Comparison of ENCODE assay signal across 20 cellular contexts in genomic region chr18:41134426-41134825, GRCh38.
DNase-seq lines count a peak whose midpoint lies in the region; ATAC-seq and TF ChIP-seq lines count a peak whose summit lies in the region.
"Had no signal": no experiment of that assay in that cellular context is flagged by ENCODE, and none has a peak within 500 bp of the region (broad histone marks: within the 10 kb centered on the region; RNA-seq: fewer than 3 reads in every experiment).

No MANE protein-coding gene starts in this region.

- H3K4me1 ChIP-seq in IMR-90 (ENCODE audit: control insufficient read depth, insufficient read depth, low read length): peaks cover 2% of the 10 kb centered on the region; the same call in 1 of the 2 replicates
- H3K4me1 ChIP-seq: heart left ventricle had no signal

- in situ Hi-C loops in IMR-90 (cut with MboI; ENCODE audit: low sequenced_read_pairs): no loop called here

- no peaks in the 10 kb centered on the region for H4K20me1 ChIP-seq in IMR-90 (ENCODE audit: insufficient read depth, low read length)

- TF ChIP-seq CTCF in AG10803 (conservative IDR thresholded peaks at IDR 0.05; ENCODE audit: low read length) (no peak), IMR-90 (conservative IDR thresholded peaks at IDR 0.05; ENCODE audit: low read depth, low read length) (no peak)

- dilution Hi-C loops in IMR-90 (cut with HindIII; ENCODE audit: low sequenced_read_pairs, unreplicated experiment): no loop called here

- POLR2A ChIA-PET in IMR-90 (lab: Charles Lee; ENCODE audit: unreplicated experiment): no interaction called here
- POLR2A ChIA-PET in activated CD4-positive, alpha-beta T cell treated with anti-CD3 and anti-CD28 coated beads for 36 hours (lab: Charles Lee): no interaction called here

- H2AK5ac ChIP-seq in IMR-90 (ENCODE audit: low read depth, low read length): no peak overlapping the region; the same call in 1 of the 2 replicates

- no peak overlapping the region for H4K8ac ChIP-seq in IMR-90 (ENCODE audit: low read depth in 2 of 2, low read length in 2 of 2)

- H3K27ac ChIP-seq in IMR-90 (ENCODE audit: insufficient read depth, low read length): no peak overlapping the region
- H3K27ac ChIP-seq: heart left ventricle had no signal

- H3K9me3 Mint-ChIP-seq in activated CD4-positive, alpha-beta T cell treated with anti-CD3 and anti-CD28 coated beads for 36 hours (ENCODE audit: low read depth): peaks cover 12% of the 10 kb centered on the region

- no peaks in the 10 kb centered on the region for H3K9me1 ChIP-seq in IMR-90 (ENCODE audit: insufficient read depth, low read length)

- H3K4me1 Mint-ChIP-seq in activated CD4-positive, alpha-beta T cell treated with anti-CD3 and anti-CD28 coated beads for 36 hours: no peaks in the 10 kb centered on the region
- H3K4me1 Mint-ChIP-seq: activated naive CD8-positive, alpha-beta T cell treated with anti-CD3 and anti-CD28 coated beads for 36 hours; CD14-positive monocyte; stimulated activated effector memory CD8-positive, alpha-beta T cell treated with anti-CD3 and anti-CD28 coated beads, Interleukin-12 subunit alpha, Interleukin-12 subunit beta, amount 100 ng/mL, for 72 hours had no signal

- no peak overlapping the region for H3K9ac ChIP-seq in IMR-90 (ENCODE audit: low read depth, low read length)

- no peak for TF ChIP-seq POLR2A in IMR-90 (IDR thresholded peaks at IDR 0.05; ENCODE audit: low read depth, low read length)

- intact Hi-C loops in IMR-90 (cut with micrococcal nuclease): no loop called here
- intact Hi-C loops in activated CD4-positive, alpha-beta T cell treated with anti-CD3 and anti-CD28 coated beads for 36 hours (cut with DNase I, micrococcal nuclease): no loop called here

- no peak overlapping the region for H3K56ac ChIP-seq in IMR-90 (ENCODE audit: extremely low read depth, insufficient read depth, low read length)

- CTCF ChIA-PET in IMR-90 (lab: Yijun Ruan, JAX): no interaction called here
- CTCF ChIA-PET in activated CD4-positive, alpha-beta T cell treated with anti-CD3 and anti-CD28 coated beads for 36 hours (lab: Charles Lee): no interaction called here

- WGBS in IMR-90 (ENCODE audit: extremely low coverage in 2 of 2, insufficient read length in 1 of 2), 2 experiments: no CpG with 5 or more reads among the region's 4 CpGs

- H3K27me3 ChIP-seq in IMR-90 (ENCODE audit: control insufficient read depth, insufficient read depth, low read length): no peaks in the 10 kb centered on the region
- H3K27me3 ChIP-seq: heart left ventricle, MG63 had no signal

- peak; percentile 44 for ATAC-seq in IMR-90 (ENCODE audit: low read depth)
- ATAC-seq in activated CD4-positive, alpha-beta T cell treated with anti-CD3 and anti-CD28 coated beads for 36 hours: no peak
- no peak for ATAC-seq in HG02759 (IDR thresholded peaks at IDR 0.05; ENCODE audit: unreplicated experiment)
- ATAC-seq: activated CD8-positive, alpha-beta T cell treated with anti-CD3 and anti-CD28 coated beads for 36 hours; heart left ventricle; left cardiac atrium; stimulated activated effector memory CD8-positive, alpha-beta T cell treated with anti-CD3 and anti-CD28 coated beads, Interleukin-12 subunit alpha, Interleukin-12 subunit beta, amount 100 ng/mL, for 72 hours had no signal

- no peak overlapping the region for H4K5ac ChIP-seq in IMR-90 (ENCODE audit: low read depth, low read length)

- H2AFZ ChIP-seq in IMR-90 (replicated peaks; ENCODE audit: low read length, poor library complexity): no peak overlapping the region

- no peaks in the 10 kb centered on the region for H3K36me3 ChIP-seq in IMR-90 (ENCODE audit: control insufficient read depth, insufficient read depth, low read length)
- H3K36me3 ChIP-seq: heart left ventricle, MG63 had no signal

- no TSS peak for BruUV-seq in IMR-90 (replicated peaks; lab: Mats Ljungman, UMichigan)

- H2AK9ac ChIP-seq in IMR-90 (replicated peaks; ENCODE audit: low read depth, low read length, poor library complexity): no peak overlapping the region

- H3K36me3 Mint-ChIP-seq in activated CD4-positive, alpha-beta T cell treated with anti-CD3 and anti-CD28 coated beads for 36 hours (ENCODE audit: low read depth): no peaks in the 10 kb centered on the region
- H3K36me3 Mint-ChIP-seq: activated naive CD8-positive, alpha-beta T cell treated with anti-CD3 and anti-CD28 coated beads for 36 hours; CD14-positive monocyte; stimulated activated effector memory CD8-positive, alpha-beta T cell treated with anti-CD3 and anti-CD28 coated beads, Interleukin-12 subunit alpha, Interleukin-12 subunit beta, amount 100 ng/mL, for 72 hours had no signal

- H3K79me1 ChIP-seq in IMR-90 (ENCODE audit: low read depth in 1 of 2, low read length in 2 of 2): no peaks in the 10 kb centered on the region

- no peak overlapping the region for H3K4me3 Mint-ChIP-seq in activated CD4-positive, alpha-beta T cell treated with anti-CD3 and anti-CD28 coated beads for 36 hours
- H3K4me3 Mint-ChIP-seq: activated CD8-positive, alpha-beta T cell treated with anti-CD3 and anti-CD28 coated beads for 36 hours; activated naive CD8-positive, alpha-beta T cell treated with anti-CD3 and anti-CD28 coated beads for 36 hours; CD14-positive monocyte; stimulated activated effector memory CD8-positive, alpha-beta T cell treated with anti-CD3 and anti-CD28 coated beads, Interleukin-12 subunit alpha, Interleukin-12 subunit beta, amount 100 ng/mL, for 72 hours had no signal

- no peak overlapping the region for H4K91ac ChIP-seq in IMR-90 (ENCODE audit: insufficient read depth, low read depth, low read length)

- H2BK5ac ChIP-seq in IMR-90 (ENCODE audit: low read depth, low read length, poor library complexity, severe bottlenecking): no peak overlapping the region

- H2BK15ac ChIP-seq in IMR-90 (ENCODE audit: low read depth, low read length): no peak overlapping the region

- DNase-seq in AG10803 (ENCODE audit: low read depth) (peak; percentile 55), IMR-90 (peak; percentile 24), astrocyte of the hippocampus (ENCODE audit: low read depth, low spot score) (peak; percentile 34), kidney tubule cell (ENCODE audit: low spot score) (peak; percentile 4), NOMO-1 (lab: John Stamatoyannopoulos, UW; ENCODE audit: unreplicated experiment in 2 of 2) (no peak)
- no peak for DNase-seq in activated CD4-positive, alpha-beta T cell treated with anti-CD3 and anti-CD28 coated beads for 36 hours
- DNase-seq: activated CD4-positive, CD25-positive, alpha-beta regulatory T cell treated with anti-CD3 and anti-CD28 coated beads, Interleukin-2, amount 50 U/mL, for 72 hours; activated CD8-positive, alpha-beta T cell treated with anti-CD3 and anti-CD28 coated beads for 36 hours; activated naive CD8-positive, alpha-beta T cell treated with anti-CD3 and anti-CD28 coated beads for 36 hours; cerebellar nuclear complex; heart left ventricle; left cardiac atrium; MG63; NCI-H1694 treated with DMSO at 0.1 percent for 48 hours; nucleus accumbens; T-helper 1 cell had no signal

- no peak overlapping the region for H3K18ac ChIP-seq in IMR-90 (ENCODE audit: low read depth, low read length)

- no peak overlapping the region for H3K14ac ChIP-seq in IMR-90 (replicated peaks; ENCODE audit: low read depth, low read length)

- no peak overlapping the region for H3K4ac ChIP-seq in IMR-90 (ENCODE audit: low read depth, low read length)

- peak overlapping the region; percentile 51; the same call in 1 of the 2 replicates for H3K4me2 ChIP-seq in IMR-90 (ENCODE audit: low read depth, low read length)
- H3K4me2 ChIP-seq: smooth muscle cell had no signal

- H3K4me3 ChIP-seq in AG10803 (ENCODE audit: low read length) (no peak overlapping the region), IMR-90 (ENCODE audit: insufficient read depth, low read depth, low read length) (no peak overlapping the region)
- H3K4me3 ChIP-seq: heart left ventricle, MG63, smooth muscle cell had no signal

- peak overlapping the region; percentile 22; the same call in 1 of the 2 replicates for H2BK20ac ChIP-seq in IMR-90 (ENCODE audit: low read depth, low read length)

- H3K23ac ChIP-seq in IMR-90 (ENCODE audit: low read depth, low read length): no peak overlapping the region

- H3K27ac Mint-ChIP-seq in activated CD4-positive, alpha-beta T cell treated with anti-CD3 and anti-CD28 coated beads for 36 hours: no peak overlapping the region
- H3K27ac Mint-ChIP-seq: activated CD8-positive, alpha-beta T cell treated with anti-CD3 and anti-CD28 coated beads for 36 hours; activated naive CD8-positive, alpha-beta T cell treated with anti-CD3 and anti-CD28 coated beads for 36 hours; CD14-positive monocyte; stimulated activated effector memory CD8-positive, alpha-beta T cell treated with anti-CD3 and anti-CD28 coated beads, Interleukin-12 subunit alpha, Interleukin-12 subunit beta, amount 100 ng/mL, for 72 hours had no signal

- H3K9me3 ChIP-seq in IMR-90 (ENCODE audit: control insufficient read depth, insufficient read depth, low read length): no peaks in the 10 kb centered on the region
- H3K9me3 ChIP-seq: heart left ventricle, MG63 had no signal

- H3K27me3 Mint-ChIP-seq in activated CD4-positive, alpha-beta T cell treated with anti-CD3 and anti-CD28 coated beads for 36 hours: no peaks in the 10 kb centered on the region
- H3K27me3 Mint-ChIP-seq: activated CD8-positive, alpha-beta T cell treated with anti-CD3 and anti-CD28 coated beads for 36 hours; activated naive CD8-positive, alpha-beta T cell treated with anti-CD3 and anti-CD28 coated beads for 36 hours had no signal

- H2BK120ac ChIP-seq in IMR-90 (ENCODE audit: low read depth, low read length): no peak overlapping the region

- no peak for TF ChIP-seq RAD21 in IMR-90 (IDR thresholded peaks at IDR 0.05; ENCODE audit: low read length)

TF ChIP-seq in IMR-90, 13 proteins besides CTCF, POLR2A, EP300 and RAD21:
- TF ChIP-seq BHLHE40 (IDR thresholded peaks at IDR 0.05; ENCODE audit: low read depth, low read length): peak; percentile 69; the same call in 1 of the 2 replicates
- no peak for TF ChIP-seq NFE2L2 (IDR thresholded peaks at IDR 0.05; ENCODE audit: low read depth, low read length)

Comparison
In these comparisons a context has a peak if more than half of its experiments do, and no peak if none do; other contexts are left out.
1. DNase-seq: peak in AG10803 (single experiment), IMR-90 (single experiment), astrocyte of the hippocampus (single experiment) and kidney tubule cell (single experiment); none in NOMO-1 (0 of 2) and activated CD4-positive, alpha-beta T cell treated with anti-CD3 and anti-CD28 coated beads for 36 hours (single experiment).